In genomic region chr2:175330195-175330594, GRCh38 we compare ENCODE assay signal across 24 cellular contexts.
"Had no signal": no experiment of that assay in that cellular context is flagged by ENCODE, and none has a peak within 500 bp of the region (broad histone marks: within the 10 kb centered on the region; RNA-seq: fewer than 3 reads in every experiment).

No MANE protein-coding gene starts in this region.

- H3K9me3 ChIP-seq: SK-N-SH had no signal

- H3K27ac ChIP-seq: HL-60 had no signal

- FAIRE-seq: HTR-8/SVneo, RCC 7860 had no signal

- H3K9ac ChIP-seq: SK-N-SH had no signal

- ATAC-seq: T-cell had no signal

- H3K4me2 ChIP-seq: SK-N-SH had no signal

- DNase-seq: Karpas-422, KG1, NCI-H1092, NCI-H1105 treated with DMSO at 0.1 percent for 48 hours, NCI-H1417 treated with DMSO at 0.1 percent for 48 hours, NCI-H146, NCI-H187, NCI-H2029, NCI-H2081 treated with DMSO at 0.1 percent for 48 hours, NCI-H2171, NCI-H226, NCI-H446, NCI-H510A, NCI-H524 treated with DMSO at 0.1 percent for 48 hours, NCI-H69, NCI-H774, RPMI8226, SHP77, SK-N-SH, SW 1271, T-cell had no signal
